In genomic region chr7:50822110-50822509, GRCh38 we compare ENCODE assay signal across 17 cellular contexts. TPM values are rescaled to one million over a fixed set of nuclear protein-coding genes. Genes with fewer than 3 reads are reported as not detected.
DNase-seq lines count a peak whose midpoint lies in the region; ATAC-seq, FAIRE-seq and TF ChIP-seq lines count a peak whose summit lies in the region.
"Had no signal": no experiment of that assay in that cellular context is flagged by ENCODE, and none has a peak within 500 bp of the region (broad histone marks: within the 10 kb centered on the region; RNA-seq: fewer than 3 reads in every experiment).

No MANE protein-coding gene starts in this region.

- H4K20me1 ChIP-seq in SK-N-SH (ENCODE audit: insufficient read depth), result no peaks in the 10 kb centered on the region
- H4K20me1 ChIP-seq in K562 (replicated peaks; ENCODE audit: control insufficient read depth, insufficient read depth, low read length), result no peaks in the 10 kb centered on the region

- no peak overlapping the region for H2BK5ac ChIP-seq in neuronal stem cell (ENCODE audit: low read length)

- in situ Hi-C loops in K562 (cut with MboI), result no loop called here

- H3K4me1 ChIP-seq in SK-N-SH (ENCODE audit: control insufficient read depth in 1 of 2, insufficient read depth in 2 of 2, low read depth in 1 of 2, low read length in 1 of 2) (peaks cover 0 to 27% of the 10 kb centered on the region in 2 experiments; a peak in 3 of 4 replicates), K562 (replicated peaks in 1 of 2; ENCODE audit: control insufficient read depth in 2 of 2, insufficient read depth in 2 of 2, low read length in 2 of 2) (no peaks in the 10 kb centered on the region; a peak in 2 of 5 replicates), neuronal stem cell (ENCODE audit: control insufficient read depth in 2 of 2, insufficient read depth in 1 of 2, low read depth in 1 of 2, low read length in 2 of 2) (peaks cover 0 to 5% of the 10 kb centered on the region in 2 donors), vagina (no peaks in the 10 kb centered on the region)

- peak overlapping the region in 1 of 2 experiments; percentile 78; a peak in 2 of 4 replicates for H3K27ac ChIP-seq in SK-N-SH (ENCODE audit: low read depth in 2 of 2, low read length in 1 of 2)
- no peak overlapping the region for H3K27ac ChIP-seq in K562 (ENCODE audit: extremely low read depth, low read depth, low read length)
- no peak overlapping the region for H3K27ac ChIP-seq in neuronal stem cell (replicated peaks; ENCODE audit: low read length)
- no peak overlapping the region for H3K27ac ChIP-seq in vagina
- H3K27ac ChIP-seq: KMS-11 had no signal

- ATAC-seq in SK-N-SH treated with all-trans-retinoic acid at 6 μM for 48 hours, result no peak
- ATAC-seq in K562, result no peak
- ATAC-seq: GM12878, GM23338 had no signal

- CTCF ChIA-PET in SK-N-SH (lab: Yijun Ruan, JAX), result interaction anchor here (0.7 kb wide), 1 partner anchor 246 kb away, joined by 3 read pairs; no protein-coding TSS in a partner anchor
- CTCF ChIA-PET in K562 (lab: Yijun Ruan, JAX; ENCODE audit: low intra/inter-chr PET ratio), result no interaction called here

- H3K79me2 ChIP-seq in SK-N-SH (ENCODE audit: insufficient read depth) (no peaks in the 10 kb centered on the region), K562 (ENCODE audit: control insufficient read depth, insufficient read depth, low read length) (no peaks in the 10 kb centered on the region)

- no peak overlapping the region for H2BK12ac ChIP-seq in neuronal stem cell (ENCODE audit: low read length)

- no peak overlapping the region for H4K8ac ChIP-seq in neuronal stem cell (ENCODE audit: low read depth, low read length)

- TF ChIP-seq CTCF in SK-N-SH (IDR thresholded peaks at IDR 0.05) (no peak), K562 (IDR thresholded peaks at IDR 0.05 in 2 of 3, conservative IDR thresholded peaks at IDR 0.05 in 1 of 3; ENCODE audit: insufficient read depth in 2 of 3, low read depth in 1 of 3, low read length in 3 of 3) (no peak), vagina (IDR thresholded peaks at IDR 0.05) (no peak)

- no peak overlapping the region for H3K18ac ChIP-seq in neuronal stem cell (ENCODE audit: low read length)

- H3K4me2 ChIP-seq in SK-N-SH (peak overlapping the region; percentile 41; the same call in 1 of the 2 replicates), K562 (ENCODE audit: insufficient read depth, low read length) (no peak overlapping the region), neuronal stem cell (ENCODE audit: insufficient read depth, low read length, poor library complexity, severe bottlenecking) (no peak overlapping the region)
- H3K4me2 ChIP-seq: GM23338, KMS-11 had no signal

- H3K23ac ChIP-seq in neuronal stem cell (ENCODE audit: low read depth, low read length, poor library complexity), result no peak overlapping the region

- DNase-seq in SK-N-SH, result no peak
- no peak for DNase-seq in K562 (ENCODE audit: extremely low read depth in 1 of 4, low spot score in 3 of 4)
- DNase-seq in neuronal stem cell (ENCODE audit: low spot score), result no peak
- DNase-seq in effector CD8-positive, alpha-beta T cell (lab: John Stamatoyannopoulos, UW), result no peak
- no peak for DNase-seq in stimulated activated CD4-positive, alpha-beta T cell treated with anti-CD3 and anti-CD28 coated beads, Interleukin-4, amount 100 ng/mL, for 1 hour
- DNase-seq in dermis blood vessel endothelial cell, result no peak
- no peak for DNase-seq in vagina (ENCODE audit: extremely low spot score in 2 of 2)
- DNase-seq: COR-L47, NCI-H1092, NCI-H2227 treated with DMSO at 0.1 percent for 48 hours, NCI-H524 treated with DMSO at 0.1 percent for 48 hours, OCI-M1 had no signal

- no peak overlapping the region for H3K14ac ChIP-seq in neuronal stem cell (ENCODE audit: low read length)

- H2BK15ac ChIP-seq in neuronal stem cell (ENCODE audit: low read length), result no peak overlapping the region

- H3K4ac ChIP-seq in neuronal stem cell (ENCODE audit: low read length), result no peak overlapping the region

- intact Hi-C loops in K562 (cut with micrococcal nuclease) (no loop called here), vagina (cut with DNase I) (no loop called here)

- H3K9me1 ChIP-seq in K562 (ENCODE audit: control insufficient read depth, insufficient read depth, low read length), result no peaks in the 10 kb centered on the region

- H3F3A ChIP-seq in SK-N-SH (replicated peaks; ENCODE audit: insufficient read depth), result peaks cover 30% of the 10 kb centered on the region

- WGBS in SK-N-SH (ENCODE audit: low lambda C conversion rate), result 28% methylated on average over 5 of the region's 5 CpGs
- 11% methylated on average over 5 of the region's 5 CpGs for WGBS in K562 (ENCODE audit: insufficient coverage, low coverage, missing lambda C conversion rate)
- WGBS in neuronal stem cell (ENCODE audit: extremely low coverage in 2 of 2, insufficient read length in 2 of 2, insufficient replicate concordance in 1 of 2), 2 donors, result no CpG with 5 or more reads among the region's 5 CpGs

- no peaks in the 10 kb centered on the region for H3K27me3 ChIP-seq in SK-N-SH (ENCODE audit: insufficient read depth)
- H3K27me3 ChIP-seq in K562 (ENCODE audit: control insufficient read depth in 2 of 2, insufficient read depth in 2 of 2, low read length in 2 of 2), result peaks cover 13 to 34% of the 10 kb centered on the region in 2 experiments
- H3K27me3 ChIP-seq in neuronal stem cell (ENCODE audit: control insufficient read depth in 3 of 3, insufficient read depth in 3 of 3, low read depth in 1 of 3, low read length in 3 of 3), result no peaks in the 10 kb centered on the region
- no peaks in the 10 kb centered on the region for H3K27me3 ChIP-seq in vagina

- POLR2A ChIA-PET in SK-N-SH (lab: Yijun Ruan, JAX), result no interaction called here
- POLR2A ChIA-PET in K562 (lab: Yijun Ruan, JAX), result interaction anchor here (0.7 to 1.0 kb wide), 2 partner anchors 12 kb away, joined by 3 to 5 read pairs; no protein-coding TSS in a partner anchor

- no peak overlapping the region; the same call in 1 of the 2 replicates for H2AFZ ChIP-seq in SK-N-SH (ENCODE audit: low read depth)
- H2AFZ ChIP-seq in K562 (ENCODE audit: low read depth, low read length), result no peak overlapping the region
- H2AFZ ChIP-seq in neuronal stem cell (ENCODE audit: low read length), result peak overlapping the region; percentile 36

- no peaks in the 10 kb centered on the region for H3K9me3 ChIP-seq in SK-N-SH
- H3K9me3 ChIP-seq in K562 (replicated peaks; ENCODE audit: control insufficient read depth, insufficient read depth, low read depth, low read length), result no peaks in the 10 kb centered on the region
- no peaks in the 10 kb centered on the region for H3K9me3 ChIP-seq in neuronal stem cell (replicated peaks in 1 of 2; ENCODE audit: control insufficient read depth in 2 of 2, insufficient read depth in 1 of 2, low read depth in 1 of 2, low read length in 2 of 2)
- H3K9me3 ChIP-seq in vagina, result no peaks in the 10 kb centered on the region

- H2AK5ac ChIP-seq in neuronal stem cell (ENCODE audit: low read depth, low read length), result no peak overlapping the region

- no peak overlapping the region for H2BK120ac ChIP-seq in neuronal stem cell (ENCODE audit: low read depth, low read length)

- H3K4me3 ChIP-seq in SK-N-SH (ENCODE audit: low read depth in 2 of 2, low read length in 1 of 2), result no peak overlapping the region
- no peak overlapping the region for H3K4me3 ChIP-seq in K562
- H3K4me3 ChIP-seq in neuronal stem cell (ENCODE audit: low read length in 2 of 2), result no peak overlapping the region
- H3K4me3 ChIP-seq in vagina, result no peak overlapping the region
- H3K4me3 ChIP-seq: GM12878, GM23338 had no signal

- TF ChIP-seq RAD21 in SK-N-SH (IDR thresholded peaks at IDR 0.05; ENCODE audit: low read length) (no peak), K562 (CRISPR knock-in tag; conservative IDR thresholded peaks at IDR 0.05 in 1 of 2, IDR thresholded peaks at IDR 0.05 in 1 of 2) (no peak)

- no peaks in the 10 kb centered on the region for H3K9me2 ChIP-seq in SK-N-SH

- no peaks in the 10 kb centered on the region for H3K79me1 ChIP-seq in neuronal stem cell (ENCODE audit: low read depth, low read length)

- no peak overlapping the region for H4K91ac ChIP-seq in neuronal stem cell (ENCODE audit: low read depth, low read length, poor library complexity)

- TF ChIP-seq POLR2A in K562 (conservative IDR thresholded peaks at IDR 0.05), result no peak
- TF ChIP-seq POLR2A in vagina (IDR thresholded peaks at IDR 0.05), result no peak

- FAIRE-seq in K562 (lab: Jason Lieb, UNC), result peak; percentile 6
- FAIRE-seq: GM12878 had no signal

- H3K36me3 ChIP-seq in SK-N-SH (replicated peaks in 1 of 2; ENCODE audit: control insufficient read depth in 1 of 2, insufficient read depth in 2 of 2, low read length in 1 of 2) (no peaks in the 10 kb centered on the region), K562 (ENCODE audit: control insufficient read depth, insufficient read depth, low read length) (no peaks in the 10 kb centered on the region), neuronal stem cell (replicated peaks in 1 of 2; ENCODE audit: control insufficient read depth in 2 of 2, insufficient read depth in 2 of 2, low read length in 2 of 2) (no peaks in the 10 kb centered on the region), vagina (no peaks in the 10 kb centered on the region)

- H3K9ac ChIP-seq in SK-N-SH (peak overlapping the region; percentile 1; the same call in 1 of the 2 replicates), K562 (ENCODE audit: insufficient read depth in 1 of 2, low read depth in 2 of 2, low read length in 2 of 2) (no peak overlapping the region), neuronal stem cell (ENCODE audit: low read depth, low read length, poor library complexity) (no peak overlapping the region)
- H3K9ac ChIP-seq: KMS-11 had no signal

- no peak for TF ChIP-seq EP300 in SK-N-SH (IDR thresholded peaks at IDR 0.05; ENCODE audit: borderline replicate concordance in 1 of 2, low read depth in 1 of 2, low read length in 1 of 2)
- TF ChIP-seq EP300 in K562 (IDR thresholded peaks at IDR 0.05; ENCODE audit: low read length), result no peak

- BruUV-seq in K562 (replicated peaks; lab: Mats Ljungman, UMichigan), result no TSS peak

RNA-seq across cellular contexts. Expression of gene GRB10, which starts 39.4 kb away (rescaled TPM):
- polyA plus RNA-seq in SK-N-SH (2012; rRNA removed) (4.4 and 5.1 TPM in 2 replicates), K562 (2011; rRNA removed) (26.9 and 28.0 TPM in 2 replicates), K562 (2014; fragmentation: Illumina TruSeq; extraction: Trizol) (48.1 and 49.0 TPM in 2 replicates), K562 (2014; fragmentation: Nextera tagmentation; extraction: Ambion mirVana) (1 to 10 TPM; 8.9 to 9.9 TPM), K562 (2014; rRNA removed) (39.0 and 40.7 TPM in 2 replicates)
- 3.8 and 3.9 TPM in 2 replicates for polyA plus RNA-seq in SK-N-SH (2012; cell fraction: cytosol; rRNA removed)
- 15.3 and 16.8 TPM in 2 replicates for polyA plus RNA-seq in SK-N-SH (2012; cell fraction: nucleus; rRNA removed)
- 155 and 246 TPM in 2 replicates for total RNA-seq in K562 (2011; cell fraction: chromatin; rRNA removed; ENCODE audit: low replicate concordance)
- total RNA-seq in K562 (2011; cell fraction: nucleolus; rRNA removed), result 95.1 and 108 TPM in 2 replicates
- 149 and 184 TPM in 2 replicates for total RNA-seq in K562 (2011; cell fraction: nucleoplasm; rRNA removed)
- total RNA-seq in K562 (2014; rRNA removed) (56.5 and 57.4 TPM in 2 replicates), K562 (2014; rRNA removed; fragmentation: Illumina TruSeq; extraction: Trizol) (43.4 and 44.0 TPM in 2 replicates), K562 (2015; rRNA removed; fragmentation: Illumina TruSeq; extraction: Trizol) (25.8 and 28.6 TPM in 2 replicates), K562 (2021) (77.7 and 88.5 TPM in 2 replicates), dermis blood vessel endothelial cell (223 and 285 TPM in 2 replicates), vagina (48.6 TPM)
- 24.2 and 25.9 TPM in 2 replicates for polyA plus RNA-seq in K562 (2011; cell fraction: cytosol; rRNA removed)
- polyA plus RNA-seq in K562 (2011; cell fraction: nucleus; rRNA removed), result 56.8 and 69.8 TPM in 2 replicates
- polyA plus RNA-seq in K562 (2012), result 33.8 and 79.4 TPM in 2 replicates
- polyA minus RNA-seq in K562 (2011; rRNA and poly(A)+ RNA removed), result 62.8 and 74.1 TPM in 2 replicates
- polyA minus RNA-seq in K562 (2011; cell fraction: cytosol; rRNA and poly(A)+ RNA removed), result 35.8 and 51.6 TPM in 2 replicates
- 75.0 and 114 TPM in 2 replicates for polyA minus RNA-seq in K562 (2011; cell fraction: nucleus; rRNA and poly(A)+ RNA removed)
- polyA plus RNA-seq in neuronal stem cell (2013, experiment 1 of 2), result 55.9 TPM
- polyA plus RNA-seq in neuronal stem cell (2013, experiment 2 of 2), result 55.2 TPM
- total RNA-seq: G401 had no signal

Comparison
In these comparisons a context has a peak if more than half of its experiments do, and no peak if none do; other contexts are left out.
1. Of the 27 proteins assayed by ChIP-seq in both K562 and SK-N-SH: peak only in K562: GABPA; only in SK-N-SH: TEAD4; in both: none; in neither: 25.